ENCODE assay signal across 8 cellular contexts in genomic region chr13:52128714-52129700, GRCh38. TPM values are rescaled to one million over a fixed set of nuclear protein-coding genes. Genes with fewer than 3 reads are reported as not detected.
DNase-seq lines count a peak whose midpoint lies in the region; ATAC-seq and TF ChIP-seq lines count a peak whose summit lies in the region.

NEK5 (minus strand) TSS chr13:52129073; CDS start chr13:52127482, 1,591 bp downstream.

- DNase-seq in AG09309 (ENCODE audit: low read depth) (no peak), NCI-H526 (lab: John Stamatoyannopoulos, UW) (peak; percentile 49 to 91), epithelial cell of esophagus (ENCODE audit: low read depth) (peak; percentile 65)
- DNase-seq in activated CD8-positive, alpha-beta memory T cell treated with anti-CD3 and anti-CD28 coated beads, Interleukin-2, amount 50 U/mL, for 48 hours = peak; percentile 84
- DNase-seq in stimulated activated CD8-positive, alpha-beta memory T cell treated with anti-CD3 and anti-CD28 coated beads, Interleukin-2, amount 100 ng/mL, for 1 hour (ENCODE audit: low read depth in 2 of 2) = peak; percentile 5 to 15

- TF ChIP-seq CTCF in AG09309 (IDR thresholded peaks at IDR 0.05; ENCODE audit: control insufficient read depth, insufficient read depth, low read depth, low read length, missing control alignments) (peak; percentile 55), epithelial cell of esophagus (IDR thresholded peaks at IDR 0.05; ENCODE audit: insufficient read depth, low read depth, low read length, missing control alignments) (peak; percentile 37)

- ATAC-seq in GM18519 (IDR thresholded peaks at IDR 0.05; ENCODE audit: low FRiP score, unreplicated experiment) (peak; percentile 48), HG03066 (IDR thresholded peaks at IDR 0.05; ENCODE audit: low read depth, unreplicated experiment) (peak; percentile 70)

- H3K4me1 ChIP-seq in mononuclear cell (ENCODE audit: insufficient read depth, low read length) = peaks cover 15% of the 10 kb centered on the region

- peaks cover 4% of the 10 kb centered on the region for H3K27me3 ChIP-seq in mononuclear cell (ENCODE audit: insufficient read depth, low read length)

- H3K4me3 ChIP-seq in AG09309 (ENCODE audit: control insufficient read depth, low read depth, low read length) = peak within 1 kb of the TSS; percentile 60
- peak within 1 kb of the TSS; percentile 59 for H3K4me3 ChIP-seq in epithelial cell of esophagus (ENCODE audit: low read length)
- H3K4me3 ChIP-seq in mononuclear cell (ENCODE audit: low read length) = peak within 1 kb of the TSS; percentile 40

- no peaks in the 10 kb centered on the region for H3K9me3 ChIP-seq in mononuclear cell (ENCODE audit: low read depth, low read length)

RNA-seq across cellular contexts. Expression of gene NEK5, which starts in this region (rescaled TPM):
- total RNA-seq in mononuclear cell = under 0.01 TPM
